ENCODE assay signal across 12 cellular contexts in the genomic region with DNA sequence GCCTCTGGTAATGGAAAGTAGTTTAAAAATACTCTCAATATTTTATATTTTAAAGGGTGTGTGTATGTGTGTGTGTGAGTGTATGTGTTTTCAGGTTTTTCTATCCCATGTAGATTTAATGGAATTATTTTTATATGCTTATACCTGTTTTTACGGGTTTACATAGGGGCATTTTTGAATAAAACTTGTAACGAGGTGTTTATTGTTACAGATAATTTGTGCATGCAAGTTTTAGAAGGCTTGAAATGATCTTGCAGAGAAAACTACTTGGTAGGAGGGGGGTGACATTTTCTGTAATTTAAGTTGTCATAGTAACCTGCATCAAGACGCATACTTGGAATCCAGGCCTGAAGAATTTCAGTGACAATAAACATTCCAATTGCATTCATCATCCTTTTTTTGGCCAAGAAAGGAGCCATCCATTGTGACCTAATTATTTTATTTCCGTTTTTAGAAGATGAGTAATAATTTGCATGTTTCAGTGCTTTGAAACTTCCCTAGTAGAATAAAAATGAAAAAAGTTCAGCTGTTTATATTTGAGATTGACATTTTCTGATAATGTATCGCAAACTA. TPM values are rescaled to one million over a fixed set of nuclear protein-coding genes. Genes with fewer than 3 reads are reported as not detected.
DNase-seq lines count a peak whose midpoint lies in the region; ATAC-seq and TF ChIP-seq lines count a peak whose summit lies in the region.
"Had no signal": no experiment of that assay in that cellular context is flagged by ENCODE, and none has a peak within 500 bp of the region (broad histone marks: within the 10 kb centered on the region; RNA-seq: fewer than 3 reads in every experiment).

No MANE protein-coding gene starts in this region.

- DNase-seq in ELF-1 (ENCODE audit: low read depth, low spot score) (peak; percentile 16), RKO (ENCODE audit: low spot score) (peak; percentile 76), fibroblast of lung (ENCODE audit: low read depth in 2 of 2) (peak; percentile 80 to 96), osteocyte (ENCODE audit: extremely low spot score, unreplicated experiment) (no peak), occipital lobe (lab: John Stamatoyannopoulos, UW) (no peak), NCI-H524 treated with DMSO at 0.1 percent for 48 hours (lab: John Stamatoyannopoulos, UW) (no peak)
- no peak for DNase-seq in effector memory CD4-positive, alpha-beta T cell
- DNase-seq: activated T-cell treated with anti-CD3 and anti-CD28 coated beads, Interleukin-2, amount 50 U/mL, for 48 hours; Karpas-422; SHP77 treated with DMSO at 0.1 percent for 48 hours; tibial artery had no signal

- H3K4me3 ChIP-seq in fibroblast of lung (replicated peaks in 1 of 4; ENCODE audit: control extremely low read depth in 1 of 4, insufficient read depth in 1 of 4, low read depth in 3 of 4, low read length in 4 of 4): no peak overlapping the region
- no peak overlapping the region for H3K4me3 ChIP-seq in effector memory CD4-positive, alpha-beta T cell (ENCODE audit: insufficient read depth, low read depth, low read length, poor library complexity, severe bottlenecking)
- H3K4me3 ChIP-seq: tibial artery had no signal

- H3K36me3 Mint-ChIP-seq in osteocyte (ENCODE audit: unreplicated experiment): no peaks in the 10 kb centered on the region

- no peak for ATAC-seq in HG02623 (IDR thresholded peaks at IDR 0.05; ENCODE audit: unreplicated experiment)

- no peaks in the 10 kb centered on the region for H3K27me3 Mint-ChIP-seq in osteocyte (ENCODE audit: unreplicated experiment)

- H3K27ac Mint-ChIP-seq in osteocyte (ENCODE audit: unreplicated experiment): peak overlapping the region; percentile 92

- peak overlapping the region; percentile 2 for H3K4me3 Mint-ChIP-seq in osteocyte (ENCODE audit: unreplicated experiment)

- H3K4me1 ChIP-seq in fibroblast of lung (ENCODE audit: control insufficient read depth, extremely low read depth, insufficient read depth, low read length): peaks cover 8% of the 10 kb centered on the region
- H3K4me1 ChIP-seq in effector memory CD4-positive, alpha-beta T cell (ENCODE audit: control insufficient read depth, insufficient read depth, low read length, poor library complexity, severe bottlenecking): no peaks in the 10 kb centered on the region

- no peak overlapping the region for H3K9ac ChIP-seq in fibroblast of lung (ENCODE audit: insufficient read depth, low read length)

- peak overlapping the region; percentile 0 for H3K4me2 ChIP-seq in fibroblast of lung (ENCODE audit: extremely low read depth, insufficient read depth, low read length)

- H3K9me3 Mint-ChIP-seq in osteocyte (ENCODE audit: unreplicated experiment): no peaks in the 10 kb centered on the region

- H3K27me3 ChIP-seq in fibroblast of lung (ENCODE audit: control insufficient read depth, insufficient read depth, low read length): no peaks in the 10 kb centered on the region
- no peaks in the 10 kb centered on the region for H3K27me3 ChIP-seq in effector memory CD4-positive, alpha-beta T cell (replicated peaks; ENCODE audit: control insufficient read depth, insufficient read depth, low read length, poor library complexity, severe bottlenecking)
- H3K27me3 ChIP-seq: tibial artery had no signal

- H3K9me3 ChIP-seq in fibroblast of lung (ENCODE audit: control insufficient read depth, insufficient read depth, low read depth, low read length): no peaks in the 10 kb centered on the region
- no peaks in the 10 kb centered on the region for H3K9me3 ChIP-seq in effector memory CD4-positive, alpha-beta T cell (ENCODE audit: control insufficient read depth, low read length)
- H3K9me3 ChIP-seq: tibial artery had no signal

- H2AFZ ChIP-seq in fibroblast of lung (ENCODE audit: low read length): no peak overlapping the region

- peak overlapping the region; percentile 56 for H3K27ac ChIP-seq in fibroblast of lung (ENCODE audit: insufficient read depth, low read length)
- H3K27ac ChIP-seq in effector memory CD4-positive, alpha-beta T cell (ENCODE audit: insufficient read depth, low read length, poor library complexity, severe bottlenecking): no peak overlapping the region
- H3K27ac ChIP-seq: tibial artery had no signal

- no peaks in the 10 kb centered on the region for H3K36me3 ChIP-seq in fibroblast of lung (ENCODE audit: control insufficient read depth, insufficient read depth, low read length)
- no peaks in the 10 kb centered on the region for H3K36me3 ChIP-seq in effector memory CD4-positive, alpha-beta T cell (ENCODE audit: control insufficient read depth, insufficient read depth, low read length)
- H3K36me3 ChIP-seq: tibial artery had no signal

- no peaks in the 10 kb centered on the region for H4K20me1 ChIP-seq in fibroblast of lung (ENCODE audit: control insufficient read depth, extremely low read depth, insufficient read depth, low read length)

- peaks cover 39% of the 10 kb centered on the region for H3K79me2 ChIP-seq in fibroblast of lung (ENCODE audit: control insufficient read depth, insufficient read depth, low read length)

- TF ChIP-seq CTCF in fibroblast of lung (conservative IDR thresholded peaks at IDR 0.05 in 1 of 2, IDR thresholded peaks at IDR 0.05 in 1 of 2; ENCODE audit: low read depth in 1 of 2, low read length in 2 of 2) (no peak), osteocyte (IDR thresholded peaks at IDR 0.05) (no peak)

- H3K4me1 Mint-ChIP-seq in osteocyte (ENCODE audit: unreplicated experiment): peaks cover 67% of the 10 kb centered on the region

RNA-seq across cellular contexts. Expression of a gene that starts 39.0 kb away (rescaled TPM):
- 50.6 and 52.8 TPM in 2 replicates for total RNA-seq in fibroblast of lung
- polyA plus RNA-seq in fibroblast of lung: 22.4 and 28.8 TPM in 2 replicates
- 17.7 and 28.3 TPM in 2 replicates for polyA plus RNA-seq in fibroblast of lung (2012)
- polyA minus RNA-seq in fibroblast of lung (ENCODE audit: low replicate concordance): 11.6 and 20.5 TPM in 2 replicates
- total RNA-seq in osteocyte: 69.0 and 74.3 TPM in 2 replicates
- 22.5 TPM for total RNA-seq in occipital lobe

Comparison
In these comparisons a context has a peak if more than half of its experiments do, and no peak if none do; other contexts are left out.
1. DNase-seq: peak in ELF-1 (single experiment), RKO (single experiment) and fibroblast of lung (2 of 2); none in osteocyte (single experiment), occipital lobe (single experiment), effector memory CD4-positive, alpha-beta T cell (0 of 3) and NCI-H524 treated with DMSO at 0.1 percent for 48 hours (single experiment).